8 cellular contexts compared by ENCODE assay signal in genomic region chr2:180125245-180125962, GRCh38.
DNase-seq lines count a peak whose midpoint lies in the region; ATAC-seq and FAIRE-seq lines count a peak whose summit lies in the region.

No MANE protein-coding gene starts in this region.

- H3K27me3 Mint-ChIP-seq in activated CD4-positive, alpha-beta memory T cell treated with anti-CD3 and anti-CD28 coated beads, Interleukin-2, amount 10 ng/mL, durations not matched to agents 7 days and 5 days = peaks cover 13% of the 10 kb centered on the region

- no peak overlapping the region for H3K27ac ChIP-seq in mesendoderm (ENCODE audit: low read depth, low read length)

- no peak overlapping the region for H4K5ac ChIP-seq in mesendoderm (ENCODE audit: low read length)

- no CpG with 5 or more reads among the region's 13 CpGs for WGBS in mesendoderm (ENCODE audit: extremely low coverage, insufficient coverage, low lambda C conversion rate)

- FAIRE-seq in endometrium (lab: Jason Lieb, UNC) = peak; percentile 90

- no peak overlapping the region for H3K27ac Mint-ChIP-seq in activated CD4-positive, alpha-beta memory T cell treated with anti-CD3 and anti-CD28 coated beads, Interleukin-2, amount 10 ng/mL, durations not matched to agents 7 days and 5 days

- no peak overlapping the region for H3K4me3 ChIP-seq in mesendoderm (ENCODE audit: low read length)

- H3K36me3 Mint-ChIP-seq in activated CD4-positive, alpha-beta memory T cell treated with anti-CD3 and anti-CD28 coated beads, Interleukin-2, amount 10 ng/mL, durations not matched to agents 7 days and 5 days (ENCODE audit: low read depth) = no peaks in the 10 kb centered on the region

- H3K36me3 ChIP-seq in mesendoderm (ENCODE audit: control insufficient read depth, insufficient read depth, low read length) = no peaks in the 10 kb centered on the region

- no peak overlapping the region for H2BK120ac ChIP-seq in mesendoderm (ENCODE audit: low read depth, low read length)

- peak; percentile 47 for DNase-seq in CD1c-positive myeloid dendritic cell (ENCODE audit: extremely low spot score)
- DNase-seq in NCI-H748 (lab: John Stamatoyannopoulos, UW; ENCODE audit: unreplicated experiment) = peak; percentile 91
- DNase-seq in activated CD4-positive, alpha-beta memory T cell treated with anti-CD3 and anti-CD28 coated beads, Interleukin-2, amount 10 ng/mL, durations not matched to agents 7 days and 5 days = peak; percentile 36
- DNase-seq in mesendoderm = peak; percentile 84
- peak; percentile 1 to 15 for DNase-seq in stimulated activated CD8-positive, alpha-beta memory T cell treated with anti-CD3 and anti-CD28 coated beads, Interleukin-7, amount 100 ng/mL, for 4 hours (ENCODE audit: low read depth in 2 of 2)

- POLR2A ChIA-PET in activated CD4-positive, alpha-beta memory T cell treated with anti-CD3 and anti-CD28 coated beads, Interleukin-2, amount 10 ng/mL, durations not matched to agents 7 days and 5 days (lab: Charles Lee) = no interaction called here

- peaks cover 1% of the 10 kb centered on the region for H3K4me1 Mint-ChIP-seq in activated CD4-positive, alpha-beta memory T cell treated with anti-CD3 and anti-CD28 coated beads, Interleukin-2, amount 10 ng/mL, durations not matched to agents 7 days and 5 days

- no peak overlapping the region for H4K8ac ChIP-seq in mesendoderm (ENCODE audit: low read depth, low read length)

- H3K9me3 Mint-ChIP-seq in activated CD4-positive, alpha-beta memory T cell treated with anti-CD3 and anti-CD28 coated beads, Interleukin-2, amount 10 ng/mL, durations not matched to agents 7 days and 5 days = no peaks in the 10 kb centered on the region

- peak; percentile 64 for ATAC-seq in GM19397 (IDR thresholded peaks at IDR 0.05; ENCODE audit: unreplicated experiment)
- ATAC-seq in HG03521 (IDR thresholded peaks at IDR 0.05; ENCODE audit: unreplicated experiment) = peak; percentile 78

- H2BK5ac ChIP-seq in mesendoderm (ENCODE audit: low read length) = no peak overlapping the region

- CTCF ChIA-PET in activated CD4-positive, alpha-beta memory T cell treated with anti-CD3 and anti-CD28 coated beads, Interleukin-2, amount 10 ng/mL, durations not matched to agents 7 days and 5 days (lab: Charles Lee) = interaction anchor here (0.7 to 4.3 kb wide), 5 partner anchors 11 to 1590 kb away, joined by 3 to 20 read pairs (median 6); no protein-coding TSS in a partner anchor

- H3K4me3 Mint-ChIP-seq in activated CD4-positive, alpha-beta memory T cell treated with anti-CD3 and anti-CD28 coated beads, Interleukin-2, amount 10 ng/mL, durations not matched to agents 7 days and 5 days = no peak overlapping the region

- no peaks in the 10 kb centered on the region for H3K79me1 ChIP-seq in mesendoderm (ENCODE audit: low read length)

- H2BK15ac ChIP-seq in mesendoderm (replicated peaks; ENCODE audit: low read depth) = peak overlapping the region; percentile 6

- no peak overlapping the region for H3K18ac ChIP-seq in mesendoderm (ENCODE audit: low read length)

- H3K4me1 ChIP-seq in mesendoderm (ENCODE audit: control insufficient read depth, low read depth, low read length) = peaks cover 2% of the 10 kb centered on the region

- H3K9ac ChIP-seq in mesendoderm (ENCODE audit: low read length) = no peak overlapping the region

- no peaks in the 10 kb centered on the region for H3K27me3 ChIP-seq in mesendoderm (ENCODE audit: insufficient read depth, low read length, poor library complexity)

- H3K79me2 ChIP-seq in mesendoderm (ENCODE audit: control insufficient read depth, insufficient read depth, low read length) = no peaks in the 10 kb centered on the region

- peak overlapping the region; percentile 43 for H3K4ac ChIP-seq in mesendoderm (ENCODE audit: low read depth, low read length)

- no peak overlapping the region for H2AK5ac ChIP-seq in mesendoderm (ENCODE audit: low read length)

- H3K4me2 ChIP-seq in mesendoderm (ENCODE audit: low read length) = no peak overlapping the region

- H3K56ac ChIP-seq in mesendoderm (ENCODE audit: low read length) = peak overlapping the region; percentile 58

- no peak overlapping the region for H3K23ac ChIP-seq in mesendoderm (ENCODE audit: low read length)

Comparison
In these comparisons a context has a peak if more than half of its experiments do, and no peak if none do; other contexts are left out.
1. DNase-seq: peak in every context shown above with its lines; median percentile 91 in NCI-H748; 84 in mesendoderm; 47 in CD1c-positive myeloid dendritic cell; 36 in activated CD4-positive, alpha-beta memory T cell treated with anti-CD3 and anti-CD28 coated beads, Interleukin-2, amount 10 ng/mL, durations not matched to agents 7 days and 5 days; 8 in stimulated activated CD8-positive, alpha-beta memory T cell treated with anti-CD3 and anti-CD28 coated beads, Interleukin-7, amount 100 ng/mL, for 4 hours.